In genomic region chr10:129511086-129511485, GRCh38 we compare ENCODE assay signal across 28 cellular contexts.
"Had no signal": no experiment of that assay in that cellular context is flagged by ENCODE, and none has a peak within 500 bp of the region (broad histone marks: within the 10 kb centered on the region; RNA-seq: fewer than 3 reads in every experiment).

No MANE protein-coding gene starts in this region.

- H3K27me3 Mint-ChIP-seq: activated B cell treated with CpG ODN at 0.5 μM for 24 hours; activated CD8-positive, alpha-beta T cell treated with anti-CD3 and anti-CD28 coated beads for 36 hours; activated naive CD8-positive, alpha-beta T cell; activated T-helper 17 cell treated with anti-CD3 and anti-CD28 coated beads, Interleukin-2, amount 50 U/mL, for 72 hours; central memory CD8-positive, alpha-beta T cell; T-helper 17 cell had no signal

- H3K9me3 Mint-ChIP-seq: activated B cell treated with CpG ODN at 0.5 μM for 24 hours had no signal

- ATAC-seq: activated CD4-positive, CD25-positive, alpha-beta regulatory T cell treated with anti-CD3 and anti-CD28 coated beads, Interleukin-2, amount 50 U/mL, for 24 hours; activated CD8-positive, alpha-beta T cell treated with anti-CD3 and anti-CD28 coated beads for 36 hours; activated T-cell treated with anti-CD3 and anti-CD28 coated beads, Interleukin-2, amount 50 U/mL, for 4 hours; activated T-helper 17 cell treated with anti-CD3 and anti-CD28 coated beads, Interleukin-2, amount 50 U/mL, for 72 hours; gastroesophageal sphincter; heart right ventricle; T-helper 17 cell had no signal

- H3K27ac Mint-ChIP-seq: activated B cell treated with CpG ODN at 0.5 μM for 24 hours; activated CD8-positive, alpha-beta T cell treated with anti-CD3 and anti-CD28 coated beads for 36 hours; activated naive CD8-positive, alpha-beta T cell; activated T-helper 17 cell treated with anti-CD3 and anti-CD28 coated beads, Interleukin-2, amount 50 U/mL, for 72 hours; T-helper 17 cell; T-helper 2 cell treated with Interferon-gamma antibody and Interleukin-4, amounts not matched to agents 5 μg/mL and 100 μg/mL, for 36 hours had no signal

- H3K27ac ChIP-seq: brain microvascular endothelial cell, epithelial cell of prostate, esophagus squamous epithelium, gastroesophageal sphincter, heart right ventricle, WERI-Rb-1 had no signal

- H3K4me3 ChIP-seq: esophagus squamous epithelium, gastroesophageal sphincter, heart right ventricle had no signal

- H3K4me3 Mint-ChIP-seq: activated B cell treated with CpG ODN at 0.5 μM for 24 hours; activated CD8-positive, alpha-beta T cell treated with anti-CD3 and anti-CD28 coated beads for 36 hours; activated naive CD8-positive, alpha-beta T cell; activated T-cell treated with anti-CD3 and anti-CD28 coated beads, Interleukin-2, amount 50 U/mL, for 4 hours; activated T-helper 17 cell treated with anti-CD3 and anti-CD28 coated beads, Interleukin-2, amount 50 U/mL, for 72 hours; central memory CD8-positive, alpha-beta T cell; T-helper 17 cell; T-helper 2 cell treated with Interferon-gamma antibody and Interleukin-4, amounts not matched to agents 5 μg/mL and 100 μg/mL, for 36 hours had no signal

- DNase-seq: activated B cell treated with CpG ODN at 0.5 μM for 24 hours; activated CD4-positive, alpha-beta T cell treated with anti-CD3 and anti-CD28 coated beads for 48 hours; activated CD4-positive, alpha-beta T cell treated with anti-CD3 and anti-CD28 coated beads, Interleukin-2, amount 50 U/mL, for 1 hour; activated CD4-positive, alpha-beta T cell treated with anti-CD3 and anti-CD28 coated beads, Interleukin-2, amount 50 U/mL, for 48 hours; activated CD8-positive, alpha-beta T cell treated with anti-CD3 and anti-CD28 coated beads for 36 hours; activated effector memory CD4-positive, alpha-beta T cell treated with Interleukin-2 at 50 U/mL for 16 hours; activated gamma-delta T cell treated with Interleukin-2 at 50 U/mL for 16 hours; activated naive CD4-positive, alpha-beta T cell treated with anti-CD3 and anti-CD28 coated beads, Interleukin-2, amount 50 U/mL, for 16 hours; activated naive CD4-positive, alpha-beta T cell treated with Interleukin-2 at 50 U/mL for 16 hours; activated T-cell treated with anti-CD3 and anti-CD28 coated beads, Interleukin-2, amount 50 U/mL, for 4 hours; amniotic stem cell; anterior cingulate cortex; brain microvascular endothelial cell; effector CD8-positive, alpha-beta T cell; esophagus squamous epithelium; foreskin melanocyte; heart right ventricle; T-helper 1 cell; T-helper 17 cell; T1000; WERI-Rb-1 had no signal
